ENCODE assay signal across 8 cellular contexts in the genomic region with DNA sequence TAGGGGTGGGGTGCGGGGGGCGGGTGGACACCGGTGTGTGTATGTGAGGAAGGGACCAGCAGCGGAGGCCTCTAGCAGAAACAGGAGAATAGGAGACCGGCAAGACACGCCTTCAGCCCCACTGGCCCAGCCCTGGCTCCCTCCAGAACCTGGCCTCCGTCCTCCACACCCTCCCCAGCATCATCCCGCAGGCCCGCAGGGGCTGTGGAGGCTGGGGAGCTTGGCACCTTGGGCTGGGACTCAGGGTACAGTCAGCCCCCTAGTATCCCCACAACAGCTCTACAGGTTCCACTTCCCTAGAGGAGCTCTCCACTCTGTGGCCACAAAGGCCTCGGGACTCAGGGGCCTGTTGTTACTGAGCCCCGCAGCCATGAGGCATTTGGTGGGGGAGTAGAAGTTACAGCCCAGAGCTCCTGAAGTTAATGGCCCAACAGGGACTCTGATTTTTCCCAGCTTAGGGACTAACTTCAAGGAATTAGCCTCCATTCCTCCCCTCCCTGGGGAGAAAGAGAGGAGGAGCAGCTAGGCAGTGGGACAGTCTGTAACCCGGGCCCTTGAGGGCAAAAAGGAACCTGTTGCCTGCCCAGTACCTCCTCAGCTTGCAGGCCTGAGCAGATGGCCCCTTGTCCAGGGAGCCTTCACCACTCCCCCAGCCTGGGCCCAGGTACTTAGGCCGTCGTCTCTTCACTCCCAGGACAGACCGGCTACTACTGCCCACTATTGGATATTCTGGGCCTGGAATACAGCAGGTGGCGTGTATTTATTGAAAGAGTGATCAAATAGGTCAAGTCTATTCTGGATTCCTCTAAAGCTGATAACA. TPM values are rescaled to one million over a fixed set of nuclear protein-coding genes. Genes with fewer than 3 reads are reported as not detected.
DNase-seq lines count a peak whose midpoint lies in the region; ATAC-seq and TF ChIP-seq lines count a peak whose summit lies in the region.

No MANE protein-coding gene starts in this region.

- H3K27me3 Mint-ChIP-seq in activated naive CD4-positive, alpha-beta T cell treated with anti-CD3 and anti-CD28 coated beads, Interleukin-2, amount 50 U/mL, for 24 hours: no peaks in the 10 kb centered on the region
- H3K27me3 Mint-ChIP-seq in progenitor cell of endocrine pancreas: no peaks in the 10 kb centered on the region

- peak overlapping the region; percentile 91 for H3K4me3 Mint-ChIP-seq in activated naive CD4-positive, alpha-beta T cell treated with anti-CD3 and anti-CD28 coated beads, Interleukin-2, amount 50 U/mL, for 24 hours
- H3K4me3 Mint-ChIP-seq in progenitor cell of endocrine pancreas (ENCODE audit: low read depth): peak overlapping the region; percentile 66

- no peaks in the 10 kb centered on the region for H3K9me3 Mint-ChIP-seq in activated naive CD4-positive, alpha-beta T cell treated with anti-CD3 and anti-CD28 coated beads, Interleukin-2, amount 50 U/mL, for 24 hours
- H3K9me3 Mint-ChIP-seq in progenitor cell of endocrine pancreas (ENCODE audit: low read depth): no peaks in the 10 kb centered on the region

- no peak for DNase-seq in activated naive CD4-positive, alpha-beta T cell (lab: John Stamatoyannopoulos, UW)
- peak; percentile 32 for DNase-seq in fibroblast of villous mesenchyme (ENCODE audit: low read depth)
- no peak for DNase-seq in progenitor cell of endocrine pancreas (ENCODE audit: low spot score, unreplicated experiment)
- DNase-seq in HPDE6-E6E7 (ENCODE audit: extremely low spot score): no peak
- DNase-seq in HuH-7 (ENCODE audit: low spot score): no peak

- H3K27ac Mint-ChIP-seq in activated naive CD4-positive, alpha-beta T cell treated with anti-CD3 and anti-CD28 coated beads, Interleukin-2, amount 50 U/mL, for 24 hours: peak overlapping the region; percentile 93
- H3K27ac Mint-ChIP-seq in progenitor cell of endocrine pancreas: peak overlapping the region; percentile 97

- ATAC-seq in SK-N-SH treated with all-trans-retinoic acid at 6 μM for 48 hours (peak; percentile 12), HG03097 (IDR thresholded peaks at IDR 0.05; ENCODE audit: low FRiP score, unreplicated experiment) (no peak)

- peak overlapping the region; percentile 47 for H3K4me3 ChIP-seq in fibroblast of villous mesenchyme (ENCODE audit: low read depth, low read length)

- H3K36me3 Mint-ChIP-seq in activated naive CD4-positive, alpha-beta T cell treated with anti-CD3 and anti-CD28 coated beads, Interleukin-2, amount 50 U/mL, for 24 hours: no peaks in the 10 kb centered on the region
- H3K36me3 Mint-ChIP-seq in progenitor cell of endocrine pancreas (ENCODE audit: insufficient read depth): no peaks in the 10 kb centered on the region

- peaks cover 29% of the 10 kb centered on the region for H3K4me1 Mint-ChIP-seq in activated naive CD4-positive, alpha-beta T cell treated with anti-CD3 and anti-CD28 coated beads, Interleukin-2, amount 50 U/mL, for 24 hours
- peaks cover 14% of the 10 kb centered on the region for H3K4me1 Mint-ChIP-seq in progenitor cell of endocrine pancreas (ENCODE audit: low read depth)

- no peak for TF ChIP-seq CTCF in fibroblast of villous mesenchyme (IDR thresholded peaks at IDR 0.05; ENCODE audit: insufficient read depth, low read depth, low read length)
- no peak for TF ChIP-seq CTCF in progenitor cell of endocrine pancreas (IDR thresholded peaks at IDR 0.05; ENCODE audit: unreplicated experiment)

TF ChIP-seq in SK-N-SH treated with all-trans-retinoic acid at 6 μM for 48 hours, 23 proteins besides CTCF, POLR2A, EP300 and RAD21:
- TF ChIP-seq BACH2 (CRISPR knock-in tag; IDR thresholded peaks at IDR 0.05; ENCODE audit: borderline replicate concordance) (no peak), SNAI2 (CRISPR knock-in tag; IDR thresholded peaks at IDR 0.05) (no peak), CSRNP3 (CRISPR knock-in tag; IDR thresholded peaks at IDR 0.05) (no peak), ZFP3 (CRISPR knock-in tag; IDR thresholded peaks at IDR 0.05) (no peak), ARNTL (CRISPR knock-in tag; IDR thresholded peaks at IDR 0.05; ENCODE audit: borderline replicate concordance, low read depth) (no peak), ZNF8 (CRISPR knock-in tag; IDR thresholded peaks at IDR 0.05) (no peak), CREB5 (CRISPR knock-in tag; IDR thresholded peaks at IDR 0.05; ENCODE audit: low read depth) (no peak), PPARA (CRISPR knock-in tag; IDR thresholded peaks at IDR 0.05; ENCODE audit: borderline replicate concordance) (no peak), CSDC2 (CRISPR knock-in tag; IDR thresholded peaks at IDR 0.05) (no peak), ZNF70 (CRISPR knock-in tag; IDR thresholded peaks at IDR 0.05) (no peak), OSR1 (CRISPR knock-in tag; IDR thresholded peaks at IDR 0.05) (no peak), TSHZ2 (CRISPR knock-in tag; IDR thresholded peaks at IDR 0.05) (no peak), TOX (CRISPR knock-in tag; IDR thresholded peaks at IDR 0.05; ENCODE audit: borderline replicate concordance) (no peak)

RNA-seq across cellular contexts. Expression of gene SH2D6, which starts 20.0 kb away (rescaled TPM):
- total RNA-seq in fibroblast of villous mesenchyme: 0.43 TPM in 1 of 2 replicates, not detected in the other
- 0.29 and 0.71 TPM in 2 replicates for total RNA-seq in progenitor cell of endocrine pancreas

RNA-seq across cellular contexts. Expression of gene CAPG, which starts 28.3 kb away (rescaled TPM):
- total RNA-seq in fibroblast of villous mesenchyme (56.6 and 75.7 TPM in 2 replicates), progenitor cell of endocrine pancreas (56.1 and 56.5 TPM in 2 replicates)
